2 cellular contexts compared by ENCODE assay signal in genomic region chr4:98786866-98787265, GRCh38.
TF ChIP-seq lines count a peak whose summit lies in the region.

No MANE protein-coding gene starts in this region.

TF ChIP-seq in A549, 52 proteins besides CTCF, POLR2A, EP300 and RAD21:
- no peak for TF ChIP-seq NFE2L2 (conservative IDR thresholded peaks at IDR 0.05; ENCODE audit: low read length)
- no peak for TF ChIP-seq ZC3H11A (IDR thresholded peaks at IDR 0.05)
TF ChIP-seq in A549: peak in this region for 0.

TF ChIP-seq in SK-N-SH, 30 proteins besides CTCF, POLR2A, EP300 and RAD21:
- TF ChIP-seq RCOR1 (IDR thresholded peaks at IDR 0.05; ENCODE audit: low read length) (no peak), FOXM1 (IDR thresholded peaks at IDR 0.05; ENCODE audit: low read depth) (no peak), PBX3 (IDR thresholded peaks at IDR 0.05) (no peak), IRF3 (IDR thresholded peaks at IDR 0.05; ENCODE audit: low read depth, low read length) (no peak), REST (IDR thresholded peaks at IDR 0.05; ENCODE audit: low read depth, low read length) (no peak), RFX5 (IDR thresholded peaks at IDR 0.05; ENCODE audit: low read length) (no peak), SMC3 (IDR thresholded peaks at IDR 0.05; ENCODE audit: low read depth, low read length) (peak; percentile 22; the same call in 1 of the 2 replicates)
